In genomic region chr5:73415171-73415570, GRCh38 we compare ENCODE assay signal across 3 cellular contexts. TPM values are rescaled to one million over a fixed set of nuclear protein-coding genes. Genes with fewer than 3 reads are reported as not detected.
"Had no signal": no experiment of that assay in that cellular context is flagged by ENCODE, and none has a peak within 500 bp of the region (broad histone marks: within the 10 kb centered on the region; RNA-seq: fewer than 3 reads in every experiment).

No MANE protein-coding gene starts in this region.

- H3K4me3 ChIP-seq: GM12878 had no signal

- DNase-seq: GDM1, GF-D8 had no signal

- ATAC-seq: GM12878 had no signal

RNA-seq across cellular contexts. Expression of gene FOXD1, which starts 33.4 kb away (rescaled TPM):
- total RNA-seq: GM12878 had no signal
- polyA plus RNA-seq: GM12878 had no signal
